In the genomic region with DNA sequence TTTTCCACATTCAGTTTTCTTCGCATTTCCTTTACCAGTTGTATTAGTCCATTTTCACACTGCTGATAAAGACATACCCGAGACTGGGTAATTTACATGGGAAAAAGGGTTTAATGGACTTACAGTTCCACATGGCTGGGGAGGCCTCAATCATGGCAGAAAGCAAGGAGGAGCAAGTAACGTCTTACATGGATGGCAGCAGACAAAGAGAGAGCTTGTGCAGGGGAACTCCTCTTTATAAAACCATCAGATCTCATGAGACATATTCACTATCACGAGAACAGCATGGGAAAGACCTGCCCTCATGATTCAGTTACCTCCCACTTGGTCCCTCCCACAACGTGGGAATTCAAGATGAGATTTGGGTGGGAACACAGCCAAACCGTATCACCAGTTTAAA, we compare ENCODE assay signal across 8 cellular contexts. TPM values are rescaled to one million over a fixed set of nuclear protein-coding genes. Genes with fewer than 3 reads are reported as not detected.
"Had no signal": no experiment of that assay in that cellular context is flagged by ENCODE, and none has a peak within 500 bp of the region (broad histone marks: within the 10 kb centered on the region; RNA-seq: fewer than 3 reads in every experiment).

No MANE protein-coding gene starts in this region.

RNA-seq across cellular contexts. Expression of a gene that starts 59.1 kb away (rescaled TPM):
- total RNA-seq: naive thymus-derived CD4-positive, alpha-beta T cell; natural killer cell; pancreas; pulmonary artery endothelial cell; renal cortical epithelial cell; smooth muscle cell; upper lobe of right lung; urinary bladder had no signal
